ENCODE assay signal across 1 cellular context in the genomic region with DNA sequence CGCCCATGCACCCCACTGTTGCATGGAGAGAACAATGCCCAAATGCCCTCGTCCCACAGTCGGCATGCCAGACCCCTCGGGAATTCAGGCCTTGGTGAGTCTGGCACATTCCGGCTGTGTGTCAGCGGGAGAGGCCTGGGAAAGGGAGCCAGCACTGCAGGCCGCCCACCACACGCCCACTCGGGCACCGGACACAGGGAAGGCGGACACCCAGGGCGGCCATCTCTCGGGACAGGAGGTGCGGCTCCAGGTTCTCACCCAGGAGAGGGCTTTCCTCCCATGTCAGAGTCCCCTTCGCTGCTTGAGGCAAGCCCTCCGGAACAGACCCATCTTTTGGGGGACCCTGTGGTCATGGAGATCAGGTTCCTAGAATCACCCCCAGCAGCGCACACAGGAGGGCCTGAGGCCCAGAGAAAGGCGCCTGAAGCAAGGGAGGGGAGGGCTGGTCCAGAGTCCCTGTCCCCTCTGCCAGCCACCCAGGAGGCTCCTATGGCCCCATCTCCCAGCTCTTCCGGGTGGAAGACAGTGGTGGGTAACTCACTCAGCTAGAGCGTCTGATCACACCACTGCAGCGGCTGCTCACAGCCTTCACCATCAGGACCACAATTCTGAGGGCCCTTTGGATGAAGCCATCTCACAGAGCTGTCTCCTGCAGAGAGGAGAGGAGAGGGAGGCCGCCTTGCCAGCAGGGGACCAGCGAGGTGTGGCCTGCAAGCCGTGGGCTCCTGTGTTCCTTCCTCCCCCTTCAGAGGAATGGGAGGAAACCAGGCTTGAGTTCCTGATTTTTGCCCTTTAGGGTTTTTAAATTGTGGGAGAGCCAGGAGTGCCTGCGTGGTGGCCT.
TF ChIP-seq lines count a peak whose summit lies in the region.

No MANE protein-coding gene starts in this region.

TF ChIP-seq in H1, 55 proteins besides CTCF, POLR2A, EP300 and RAD21:
- TF ChIP-seq BCL11A (IDR thresholded peaks at IDR 0.05; ENCODE audit: low read depth in 2 of 2, low read length in 2 of 2) (no peak), SP2 (IDR thresholded peaks at IDR 0.05; ENCODE audit: low read length) (no peak), RBBP5 (IDR thresholded peaks at IDR 0.05; ENCODE audit: borderline replicate concordance, low read depth, low read length) (no peak), SUZ12 (IDR thresholded peaks at IDR 0.05; ENCODE audit: low read length) (no peak)
- TF ChIP-seq, protein P1, sequence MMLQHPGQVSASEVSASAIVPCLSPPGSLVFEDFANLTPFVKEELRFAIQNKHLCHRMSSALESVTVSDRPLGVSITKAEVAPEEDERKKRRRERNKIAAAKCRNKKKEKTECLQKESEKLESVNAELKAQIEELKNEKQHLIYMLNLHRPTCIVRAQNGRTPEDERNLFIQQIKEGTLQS (IDR thresholded peaks at IDR 0.05; ENCODE audit: insufficient read depth, low read depth, low read length), result no peak
